In the genomic region with DNA sequence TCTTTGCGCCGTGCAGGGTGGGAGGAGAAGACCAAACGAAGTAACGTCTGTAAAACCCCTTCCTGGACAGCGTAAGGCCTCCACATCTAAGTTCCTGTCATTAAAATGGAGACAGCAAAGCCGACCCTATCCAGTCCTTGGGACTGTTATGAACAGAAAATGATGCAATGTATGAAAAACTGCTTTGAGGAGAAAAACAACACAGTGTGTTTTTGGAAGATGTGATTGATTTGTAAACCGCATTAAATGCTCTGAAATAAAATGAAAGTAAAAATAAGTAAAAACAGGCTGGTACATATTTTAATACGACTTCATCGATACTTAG, we compare ENCODE assay signal across 2 cellular contexts.
TF ChIP-seq lines count a peak whose summit lies in the region.

No MANE protein-coding gene starts in this region.

TF ChIP-seq in IMR-90, 13 proteins besides CTCF, POLR2A, EP300 and RAD21:
- no peak for TF ChIP-seq NFE2L2 (IDR thresholded peaks at IDR 0.05; ENCODE audit: low read depth, low read length)
- TF ChIP-seq, protein P1, sequence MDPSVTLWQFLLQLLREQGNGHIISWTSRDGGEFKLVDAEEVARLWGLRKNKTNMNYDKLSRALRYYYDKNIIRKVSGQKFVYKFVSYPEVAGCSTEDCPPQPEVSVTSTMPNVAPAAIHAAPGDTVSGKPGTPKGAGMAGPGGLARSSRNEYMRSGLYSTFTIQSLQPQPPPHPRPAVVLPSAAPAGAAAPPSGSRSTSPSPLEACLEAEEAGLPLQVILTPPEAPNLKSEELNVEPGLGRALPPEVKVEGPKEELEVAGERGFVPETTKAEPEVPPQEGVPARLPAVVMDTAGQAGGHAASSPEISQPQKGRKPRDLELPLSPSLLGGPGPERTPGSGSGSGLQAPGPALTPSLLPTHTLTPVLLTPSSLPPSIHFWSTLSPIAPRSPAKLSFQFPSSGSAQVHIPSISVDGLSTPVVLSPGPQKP (IDR thresholded peaks at IDR 0.05; ENCODE audit: borderline replicate concordance, low read depth, low read length): no peak
- TF ChIP-seq SMC3 (IDR thresholded peaks at IDR 0.05; ENCODE audit: low read depth, low read length): no peak
- TF ChIP-seq MAZ (IDR thresholded peaks at IDR 0.05; ENCODE audit: borderline replicate concordance, low read depth, low read length): no peak
- TF ChIP-seq MXI1 (IDR thresholded peaks at IDR 0.05; ENCODE audit: borderline replicate concordance, low read depth, low read length): no peak
TF ChIP-seq in IMR-90: peak in this region for 0.

TF ChIP-seq in GM12878, 131 proteins besides CTCF, POLR2A, EP300 and RAD21:
- TF ChIP-seq IKZF1 (conservative IDR thresholded peaks at IDR 0.05) (no peak), ZNF384 (IDR thresholded peaks at IDR 0.05; ENCODE audit: borderline replicate concordance, low read depth, low read length) (no peak), SIX5 (IDR thresholded peaks at IDR 0.05; ENCODE audit: low read depth, low read length, severe bottlenecking) (no peak), EGR1 (IDR thresholded peaks at IDR 0.05; ENCODE audit: borderline replicate concordance in 1 of 2, low read depth in 2 of 2, low read length in 2 of 2) (no peak), HDAC2 (IDR thresholded peaks at IDR 0.05) (no peak), SP1 (IDR thresholded peaks at IDR 0.05; ENCODE audit: low read depth, low read length) (no peak), TCF7 (IDR thresholded peaks at IDR 0.05; ENCODE audit: borderline replicate concordance) (no peak), HDAC6 (IDR thresholded peaks at IDR 0.05; ENCODE audit: unreplicated experiment) (no peak), ZNF622 (IDR thresholded peaks at IDR 0.05) (no peak), YBX1 (IDR thresholded peaks at IDR 0.05) (no peak), SMC3 (IDR thresholded peaks at IDR 0.05; ENCODE audit: borderline replicate concordance, low read length) (no peak), EED (IDR thresholded peaks at IDR 0.05; ENCODE audit: low read depth) (no peak), ZNF207 (IDR thresholded peaks at IDR 0.05; ENCODE audit: borderline replicate concordance) (no peak)
- TF ChIP-seq, protein P2, sequence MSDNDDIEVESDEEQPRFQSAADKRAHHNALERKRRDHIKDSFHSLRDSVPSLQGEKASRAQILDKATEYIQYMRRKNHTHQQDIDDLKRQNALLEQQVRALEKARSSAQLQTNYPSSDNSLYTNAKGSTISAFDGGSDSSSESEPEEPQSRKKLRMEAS (IDR thresholded peaks at IDR 0.05; ENCODE audit: low read depth, low read length): no peak
- TF ChIP-seq, protein P3, sequence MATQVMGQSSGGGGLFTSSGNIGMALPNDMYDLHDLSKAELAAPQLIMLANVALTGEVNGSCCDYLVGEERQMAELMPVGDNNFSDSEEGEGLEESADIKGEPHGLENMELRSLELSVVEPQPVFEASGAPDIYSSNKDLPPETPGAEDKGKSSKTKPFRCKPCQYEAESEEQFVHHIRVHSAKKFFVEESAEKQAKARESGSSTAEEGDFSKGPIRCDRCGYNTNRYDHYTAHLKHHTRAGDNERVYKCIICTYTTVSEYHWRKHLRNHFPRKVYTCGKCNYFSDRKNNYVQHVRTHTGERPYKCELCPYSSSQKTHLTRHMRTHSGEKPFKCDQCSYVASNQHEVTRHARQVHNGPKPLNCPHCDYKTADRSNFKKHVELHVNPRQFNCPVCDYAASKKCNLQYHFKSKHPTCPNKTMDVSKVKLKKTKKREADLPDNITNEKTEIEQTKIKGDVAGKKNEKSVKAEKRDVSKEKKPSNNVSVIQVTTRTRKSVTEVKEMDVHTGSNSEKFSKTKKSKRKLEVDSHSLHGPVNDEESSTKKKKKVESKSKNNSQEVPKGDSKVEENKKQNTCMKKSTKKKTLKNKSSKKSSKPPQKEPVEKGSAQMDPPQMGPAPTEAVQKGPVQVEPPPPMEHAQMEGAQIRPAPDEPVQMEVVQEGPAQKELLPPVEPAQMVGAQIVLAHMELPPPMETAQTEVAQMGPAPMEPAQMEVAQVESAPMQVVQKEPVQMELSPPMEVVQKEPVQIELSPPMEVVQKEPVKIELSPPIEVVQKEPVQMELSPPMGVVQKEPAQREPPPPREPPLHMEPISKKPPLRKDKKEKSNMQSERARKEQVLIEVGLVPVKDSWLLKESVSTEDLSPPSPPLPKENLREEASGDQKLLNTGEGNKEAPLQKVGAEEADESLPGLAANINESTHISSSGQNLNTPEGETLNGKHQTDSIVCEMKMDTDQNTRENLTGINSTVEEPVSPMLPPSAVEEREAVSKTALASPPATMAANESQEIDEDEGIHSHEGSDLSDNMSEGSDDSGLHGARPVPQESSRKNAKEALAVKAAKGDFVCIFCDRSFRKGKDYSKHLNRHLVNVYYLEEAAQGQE (IDR thresholded peaks at IDR 0.05; ENCODE audit: low read depth, low read length): no peak
- TF ChIP-seq, protein P4, sequence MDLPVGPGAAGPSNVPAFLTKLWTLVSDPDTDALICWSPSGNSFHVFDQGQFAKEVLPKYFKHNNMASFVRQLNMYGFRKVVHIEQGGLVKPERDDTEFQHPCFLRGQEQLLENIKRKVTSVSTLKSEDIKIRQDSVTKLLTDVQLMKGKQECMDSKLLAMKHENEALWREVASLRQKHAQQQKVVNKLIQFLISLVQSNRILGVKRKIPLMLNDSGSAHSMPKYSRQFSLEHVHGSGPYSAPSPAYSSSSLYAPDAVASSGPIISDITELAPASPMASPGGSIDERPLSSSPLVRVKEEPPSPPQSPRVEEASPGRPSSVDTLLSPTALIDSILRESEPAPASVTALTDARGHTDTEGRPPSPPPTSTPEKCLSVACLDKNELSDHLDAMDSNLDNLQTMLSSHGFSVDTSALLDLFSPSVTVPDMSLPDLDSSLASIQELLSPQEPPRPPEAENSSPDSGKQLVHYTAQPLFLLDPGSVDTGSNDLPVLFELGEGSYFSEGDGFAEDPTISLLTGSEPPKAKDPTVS (IDR thresholded peaks at IDR 0.05; ENCODE audit: low read depth, low read length): no peak
- TF ChIP-seq, protein P5, sequence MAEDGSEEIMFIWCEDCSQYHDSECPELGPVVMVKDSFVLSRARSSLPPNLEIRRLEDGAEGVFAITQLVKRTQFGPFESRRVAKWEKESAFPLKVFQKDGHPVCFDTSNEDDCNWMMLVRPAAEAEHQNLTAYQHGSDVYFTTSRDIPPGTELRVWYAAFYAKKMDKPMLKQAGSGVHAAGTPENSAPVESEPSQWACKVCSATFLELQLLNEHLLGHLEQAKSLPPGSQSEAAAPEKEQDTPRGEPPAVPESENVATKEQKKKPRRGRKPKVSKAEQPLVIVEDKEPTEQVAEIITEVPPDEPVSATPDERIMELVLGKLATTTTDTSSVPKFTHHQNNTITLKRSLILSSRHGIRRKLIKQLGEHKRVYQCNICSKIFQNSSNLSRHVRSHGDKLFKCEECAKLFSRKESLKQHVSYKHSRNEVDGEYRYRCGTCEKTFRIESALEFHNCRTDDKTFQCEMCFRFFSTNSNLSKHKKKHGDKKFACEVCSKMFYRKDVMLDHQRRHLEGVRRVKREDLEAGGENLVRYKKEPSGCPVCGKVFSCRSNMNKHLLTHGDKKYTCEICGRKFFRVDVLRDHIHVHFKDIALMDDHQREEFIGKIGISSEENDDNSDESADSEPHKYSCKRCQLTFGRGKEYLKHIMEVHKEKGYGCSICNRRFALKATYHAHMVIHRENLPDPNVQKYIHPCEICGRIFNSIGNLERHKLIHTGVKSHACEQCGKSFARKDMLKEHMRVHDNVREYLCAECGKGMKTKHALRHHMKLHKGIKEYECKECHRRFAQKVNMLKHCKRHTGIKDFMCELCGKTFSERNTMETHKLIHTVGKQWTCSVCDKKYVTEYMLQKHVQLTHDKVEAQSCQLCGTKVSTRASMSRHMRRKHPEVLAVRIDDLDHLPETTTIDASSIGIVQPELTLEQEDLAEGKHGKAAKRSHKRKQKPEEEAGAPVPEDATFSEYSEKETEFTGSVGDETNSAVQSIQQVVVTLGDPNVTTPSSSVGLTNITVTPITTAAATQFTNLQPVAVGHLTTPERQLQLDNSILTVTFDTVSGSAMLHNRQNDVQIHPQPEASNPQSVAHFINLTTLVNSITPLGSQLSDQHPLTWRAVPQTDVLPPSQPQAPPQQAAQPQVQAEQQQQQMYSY (CRISPR knock-in tag; IDR thresholded peaks at IDR 0.05): no peak
